11 cellular contexts compared by ENCODE assay signal in the genomic region with DNA sequence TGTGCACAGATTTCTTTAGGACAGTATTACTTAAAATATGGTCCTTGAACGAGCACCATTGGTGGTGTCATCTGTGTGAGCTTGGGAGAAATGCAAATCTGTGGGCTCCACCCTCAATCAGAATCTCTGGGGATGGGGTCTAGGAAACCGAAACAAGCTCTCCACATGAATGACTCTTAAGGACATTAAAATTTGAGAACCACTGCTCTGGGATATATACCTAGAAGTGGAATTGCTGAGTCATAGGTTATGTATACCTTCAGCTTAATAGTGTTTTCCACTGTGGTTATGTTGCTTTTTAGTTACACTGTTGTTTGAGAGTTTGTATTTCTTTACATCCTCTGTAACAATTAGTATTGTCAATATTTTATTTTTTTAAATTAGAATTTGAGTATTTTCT. TPM values are rescaled to one million over a fixed set of nuclear protein-coding genes. Genes with fewer than 3 reads are reported as not detected.
DNase-seq lines count a peak whose midpoint lies in the region; ATAC-seq and TF ChIP-seq lines count a peak whose summit lies in the region.
"Had no signal": no experiment of that assay in that cellular context is flagged by ENCODE, and none has a peak within 500 bp of the region (broad histone marks: within the 10 kb centered on the region; RNA-seq: fewer than 3 reads in every experiment).

No MANE protein-coding gene starts in this region.

- peak; percentile 89 for ATAC-seq in activated CD4-positive, alpha-beta T cell treated with anti-CD3 and anti-CD28 coated beads for 36 hours
- no peak; the same call in 1 of the 2 replicates for ATAC-seq in IMR-90 (ENCODE audit: low read depth)

- H3K27me3 ChIP-seq in IMR-90 (ENCODE audit: control insufficient read depth, insufficient read depth, low read length) (no peaks in the 10 kb centered on the region), trophoblast cell (ENCODE audit: insufficient read depth, low read length) (no peaks in the 10 kb centered on the region), transverse colon (no peaks in the 10 kb centered on the region)

- no peak overlapping the region for H3K4me3 Mint-ChIP-seq in activated CD4-positive, alpha-beta T cell treated with anti-CD3 and anti-CD28 coated beads for 36 hours

- no peak overlapping the region for H2BK15ac ChIP-seq in IMR-90 (ENCODE audit: low read depth, low read length)

- in situ Hi-C loops in IMR-90 (cut with MboI; ENCODE audit: low sequenced_read_pairs) (no loop called here), transverse colon (cut with MboI; ENCODE audit: low pct_ligation_motif_present in 1 of 4, low pct_unique_long_range_greater_than_20kb in 1 of 4, low sequenced_read_pairs in 3 of 4) (no loop called here)

- no peak overlapping the region for H2BK20ac ChIP-seq in IMR-90 (ENCODE audit: low read depth, low read length)

- H2AFZ ChIP-seq in IMR-90 (replicated peaks; ENCODE audit: low read length, poor library complexity) (no peak overlapping the region), trophoblast cell (ENCODE audit: insufficient read depth, low read length, poor library complexity) (no peak overlapping the region)

- intact Hi-C loops in activated CD4-positive, alpha-beta T cell treated with anti-CD3 and anti-CD28 coated beads for 36 hours (cut with DNase I, micrococcal nuclease) = loop anchor here in 1 of 2 experiments (2.0 kb wide), 1 partner anchor 22 kb away; no protein-coding TSS in a partner anchor
- intact Hi-C loops in IMR-90 (cut with micrococcal nuclease) (no loop called here), transverse colon (cut with DNase I; ENCODE audit: low total_unique reads) (no loop called here)

- H3K9me3 ChIP-seq in IMR-90 (ENCODE audit: control insufficient read depth, insufficient read depth, low read length) (no peaks in the 10 kb centered on the region), SK-N-MC (ENCODE audit: low read depth, low read length) (no peaks in the 10 kb centered on the region), trophoblast cell (ENCODE audit: insufficient read depth, low read depth, low read length) (no peaks in the 10 kb centered on the region), transverse colon (no peaks in the 10 kb centered on the region)

- H3K27ac ChIP-seq in IMR-90 (ENCODE audit: insufficient read depth, low read length) (no peak overlapping the region), SK-N-MC (peak overlapping the region; percentile 52; the same call in 1 of the 2 replicates), trophoblast cell (ENCODE audit: low read depth, low read length) (peak overlapping the region; percentile 14), transverse colon (no peak overlapping the region)

- H3K79me2 ChIP-seq in trophoblast cell (ENCODE audit: control insufficient read depth, insufficient read depth, low read length, poor library complexity) = peaks cover 9% of the 10 kb centered on the region

- H3K9me3 Mint-ChIP-seq in activated CD4-positive, alpha-beta T cell treated with anti-CD3 and anti-CD28 coated beads for 36 hours (ENCODE audit: low read depth) = no peaks in the 10 kb centered on the region

- no TSS peak for BruUV-seq in IMR-90 (replicated peaks; lab: Mats Ljungman, UMichigan)

- H2BK5ac ChIP-seq in IMR-90 (ENCODE audit: low read depth, low read length, poor library complexity, severe bottlenecking) (no peak overlapping the region), trophoblast cell (ENCODE audit: low read depth, low read length, poor library complexity) (peak overlapping the region; percentile 68)

- peaks cover 3% of the 10 kb centered on the region; the same call in 1 of the 2 replicates for H3K9me1 ChIP-seq in IMR-90 (ENCODE audit: insufficient read depth, low read length)

- no peak for TF ChIP-seq EP300 in transverse colon (IDR thresholded peaks at IDR 0.05; ENCODE audit: low read depth)

- H2BK12ac ChIP-seq in trophoblast cell (ENCODE audit: low read length) = no peak overlapping the region

- no peak overlapping the region for H3K14ac ChIP-seq in IMR-90 (replicated peaks; ENCODE audit: low read depth, low read length)
- no peak overlapping the region for H3K14ac ChIP-seq in trophoblast cell (ENCODE audit: low read length)

- H2BK120ac ChIP-seq in IMR-90 (ENCODE audit: low read depth, low read length) (no peak overlapping the region), trophoblast cell (ENCODE audit: insufficient read depth, low read length, poor library complexity) (no peak overlapping the region)

- H3K4me1 ChIP-seq in IMR-90 (ENCODE audit: control insufficient read depth, insufficient read depth, low read length) = no peaks in the 10 kb centered on the region
- peaks cover 11 to 12% of the 10 kb centered on the region in 2 experiments for H3K4me1 ChIP-seq in trophoblast cell (ENCODE audit: control insufficient read depth in 1 of 2, insufficient read depth in 2 of 2, low read length in 2 of 2)
- peaks cover 37 to 69% (median 47%) of the 10 kb centered on the region in 4 donors for H3K4me1 ChIP-seq in transverse colon

- no peaks in the 10 kb centered on the region for H4K20me1 ChIP-seq in IMR-90 (ENCODE audit: insufficient read depth, low read length)

- no peak overlapping the region for H4K12ac ChIP-seq in trophoblast cell (ENCODE audit: low read depth, low read length)

- TF ChIP-seq POLR2A in IMR-90 (IDR thresholded peaks at IDR 0.05; ENCODE audit: low read depth, low read length) = no peak
- no peak for TF ChIP-seq POLR2A in transverse colon (IDR thresholded peaks at IDR 0.05)

- no peak overlapping the region for H3K56ac ChIP-seq in IMR-90 (ENCODE audit: extremely low read depth, insufficient read depth, low read length)

- H3K4me2 ChIP-seq in IMR-90 (ENCODE audit: low read depth, low read length) (peak overlapping the region; percentile 15; the same call in 1 of the 2 replicates), trophoblast cell (ENCODE audit: low read length) (no peak overlapping the region)

- WGBS in IMR-90 (ENCODE audit: extremely low coverage in 2 of 2, insufficient read length in 1 of 2), 2 experiments = no CpG with 5 or more reads among the region's 2 CpGs
- no CpG with 5 or more reads among the region's 2 CpGs for WGBS in trophoblast cell (ENCODE audit: extremely low coverage, insufficient coverage, insufficient read length)
- WGBS in transverse colon (ENCODE audit: low coverage in 1 of 2), 2 donors = 83% methylated on average over 2 of the region's 2 CpGs; no CpG with 5 or more reads in 1 of the 2 donors

- no peak overlapping the region; the same call in 1 of the 2 replicates for H3K23ac ChIP-seq in IMR-90 (ENCODE audit: low read depth, low read length)
- no peak overlapping the region for H3K23ac ChIP-seq in trophoblast cell (ENCODE audit: low read length)

- H4K91ac ChIP-seq in IMR-90 (ENCODE audit: insufficient read depth, low read depth, low read length) (no peak overlapping the region), trophoblast cell (ENCODE audit: low read depth, low read length) (no peak overlapping the region)

- no peak overlapping the region; a peak in 1 of 4 replicates for H4K8ac ChIP-seq in IMR-90 (ENCODE audit: low read depth in 2 of 2, low read length in 2 of 2)
- no peak overlapping the region for H4K8ac ChIP-seq in trophoblast cell (ENCODE audit: low read depth, low read length)

- H3K4me3 ChIP-seq in IMR-90 (ENCODE audit: insufficient read depth, low read depth, low read length) (no peak overlapping the region), SK-N-MC (peak overlapping the region; percentile 20; the same call in 1 of the 2 replicates), trophoblast cell (ENCODE audit: low read depth, low read length) (no peak overlapping the region), transverse colon (no peak overlapping the region)

- H2AK5ac ChIP-seq in IMR-90 (ENCODE audit: low read depth, low read length) = no peak overlapping the region
- no peak overlapping the region for H2AK5ac ChIP-seq in trophoblast cell (ENCODE audit: low read length)

- POLR2A ChIA-PET in activated CD4-positive, alpha-beta T cell treated with anti-CD3 and anti-CD28 coated beads for 36 hours (lab: Charles Lee) = interaction anchor here (0.6 kb wide), 1 partner anchor 88 kb away, joined by 3 read pairs; no protein-coding TSS in a partner anchor
- POLR2A ChIA-PET in IMR-90 (lab: Charles Lee; ENCODE audit: unreplicated experiment) = no interaction called here

- H3K27me3 Mint-ChIP-seq in activated CD4-positive, alpha-beta T cell treated with anti-CD3 and anti-CD28 coated beads for 36 hours = no peaks in the 10 kb centered on the region

- H2AK9ac ChIP-seq in IMR-90 (replicated peaks; ENCODE audit: low read depth, low read length, poor library complexity) = no peak overlapping the region

- H3K79me1 ChIP-seq in IMR-90 (ENCODE audit: low read depth in 1 of 2, low read length in 2 of 2) (peaks cover 0 to 6% of the 10 kb centered on the region in 2 experiments; a peak in 3 of 4 replicates), trophoblast cell (ENCODE audit: low read length) (no peaks in the 10 kb centered on the region)

- no peak for TF ChIP-seq RAD21 in IMR-90 (IDR thresholded peaks at IDR 0.05; ENCODE audit: low read length)

- no peak for TF ChIP-seq CTCF in IMR-90 (conservative IDR thresholded peaks at IDR 0.05; ENCODE audit: low read depth, low read length)
- TF ChIP-seq CTCF in transverse colon (IDR thresholded peaks at IDR 0.05) = no peak

- CTCF ChIA-PET in activated CD4-positive, alpha-beta T cell treated with anti-CD3 and anti-CD28 coated beads for 36 hours (lab: Charles Lee) = interaction anchor here (1.9 kb wide), 1 partner anchor 13 kb away, joined by 6 read pairs; no protein-coding TSS in a partner anchor
- CTCF ChIA-PET in IMR-90 (lab: Yijun Ruan, JAX) = no interaction called here

- H3K36me3 ChIP-seq in IMR-90 (ENCODE audit: control insufficient read depth, insufficient read depth, low read length) (no peaks in the 10 kb centered on the region), SK-N-MC (ENCODE audit: insufficient read depth, low read length) (no peaks in the 10 kb centered on the region), trophoblast cell (ENCODE audit: control insufficient read depth in 1 of 2, insufficient read depth in 2 of 2, low read length in 2 of 2) (no peaks in the 10 kb centered on the region), transverse colon (peaks cover 0 to 2% (median 0%) of the 10 kb centered on the region in 4 donors)

- H4K5ac ChIP-seq in IMR-90 (ENCODE audit: low read depth, low read length) = no peak overlapping the region

- H3K27ac Mint-ChIP-seq in activated CD4-positive, alpha-beta T cell treated with anti-CD3 and anti-CD28 coated beads for 36 hours = peak overlapping the region; percentile 19

- dilution Hi-C loops in IMR-90 (cut with HindIII; ENCODE audit: low sequenced_read_pairs, unreplicated experiment) = no loop called here

- H3K18ac ChIP-seq in IMR-90 (ENCODE audit: low read depth, low read length) = no peak overlapping the region
- no peak overlapping the region for H3K18ac ChIP-seq in trophoblast cell (ENCODE audit: low read length)

- no peak overlapping the region for H3K9ac ChIP-seq in IMR-90 (ENCODE audit: low read depth, low read length)
- no peak overlapping the region for H3K9ac ChIP-seq in SK-N-MC (ENCODE audit: insufficient read length)
- H3K9ac ChIP-seq in trophoblast cell (ENCODE audit: low read length) = no peak overlapping the region

- H3K4me1 Mint-ChIP-seq in activated CD4-positive, alpha-beta T cell treated with anti-CD3 and anti-CD28 coated beads for 36 hours = peaks cover 74% of the 10 kb centered on the region

- H3K4ac ChIP-seq in IMR-90 (ENCODE audit: low read depth, low read length) (no peak overlapping the region), trophoblast cell (ENCODE audit: low read depth, low read length) (peak overlapping the region; percentile 83)

- no peaks in the 10 kb centered on the region for H3K36me3 Mint-ChIP-seq in activated CD4-positive, alpha-beta T cell treated with anti-CD3 and anti-CD28 coated beads for 36 hours (ENCODE audit: low read depth)

- DNase-seq in activated CD4-positive, alpha-beta T cell treated with anti-CD3 and anti-CD28 coated beads for 36 hours = peak; percentile 24
- DNase-seq in activated CD4-positive, alpha-beta T cell treated with anti-CD3 and anti-CD28 coated beads for 4 hours = no peak
- DNase-seq in IMR-90 (peak; percentile 12), SK-N-MC (ENCODE audit: low read depth, low spot score) (no peak), trophoblast cell (no peak), transverse colon (no peak), germinal center (ENCODE audit: low spot score) (no peak), SK-N-DZ (ENCODE audit: low spot score) (no peak)
- DNase-seq: activated CD4-positive, alpha-beta T cell treated with anti-CD3 and anti-CD28 coated beads for 1 hour; activated naive CD4-positive, alpha-beta T cell treated with anti-CD3 and anti-CD28 coated beads, Interleukin-2, amount 50 U/mL, for 16 hours; NCI-H1092 treated with DMSO at 0.1 percent for 48 hours had no signal

RNA-seq across cellular contexts. Expression of gene ZNRF2, which starts 24.0 kb away (rescaled TPM):
- total RNA-seq in activated CD4-positive, alpha-beta T cell treated with anti-CD3 and anti-CD28 coated beads for 36 hours = 1 to 10 TPM; 8.1 to 8.8 TPM
- 0.54 and 0.83 TPM in 2 replicates for total RNA-seq in IMR-90 (2012; rRNA removed)
- polyA plus RNA-seq in IMR-90 (2012; rRNA removed) = 0.31 and 0.33 TPM in 2 replicates
- polyA plus RNA-seq in IMR-90 (2012; cell fraction: cytosol; rRNA removed) = 0.12 and 0.34 TPM in 2 replicates
- polyA plus RNA-seq in IMR-90 (2012; cell fraction: nucleus; rRNA removed; ENCODE audit: low replicate concordance) = 0.34 and 0.36 TPM in 2 replicates
- 16.3 and 17.2 TPM in 2 replicates for polyA plus RNA-seq in trophoblast cell (2013)
- 10 to 100 TPM; 60.8 to 83.0 (median 69.6) TPM for total RNA-seq in transverse colon
- polyA plus RNA-seq in SK-N-DZ (2014; cell fraction: cytosol; rRNA removed) = 9.3 and 10.6 TPM in 2 replicates
- 8.4 and 8.8 TPM in 2 replicates for polyA plus RNA-seq in SK-N-DZ (2014; cell fraction: nucleus; rRNA removed)

Comparison
In these comparisons a context has a peak if more than half of its experiments do, and no peak if none do; other contexts are left out.
1. DNase-seq: peak in activated CD4-positive, alpha-beta T cell treated with anti-CD3 and anti-CD28 coated beads for 36 hours (single experiment) and IMR-90 (single experiment); none in activated CD4-positive, alpha-beta T cell treated with anti-CD3 and anti-CD28 coated beads for 4 hours (0 of 2), SK-N-MC (single experiment), trophoblast cell (0 of 2), transverse colon (single experiment), germinal center (single experiment) and SK-N-DZ (single experiment).
2. H3K27ac ChIP-seq: peak in SK-N-MC (single experiment) and trophoblast cell (single experiment); none in IMR-90 (single experiment) and transverse colon (0 of 4).
3. RNA of gene ZNRF2, which starts 24.0 kb away (total RNA-seq): 60.8 to 83.0 TPM in transverse colon; 8.1 to 8.8 TPM in activated CD4-positive, alpha-beta T cell treated with anti-CD3 and anti-CD28 coated beads for 36 hours and 0.54 to 0.83 TPM in IMR-90; every median in the first group is over 4 times any median in the second.